ENCODE assay signal across 13 cellular contexts in the genomic region with DNA sequence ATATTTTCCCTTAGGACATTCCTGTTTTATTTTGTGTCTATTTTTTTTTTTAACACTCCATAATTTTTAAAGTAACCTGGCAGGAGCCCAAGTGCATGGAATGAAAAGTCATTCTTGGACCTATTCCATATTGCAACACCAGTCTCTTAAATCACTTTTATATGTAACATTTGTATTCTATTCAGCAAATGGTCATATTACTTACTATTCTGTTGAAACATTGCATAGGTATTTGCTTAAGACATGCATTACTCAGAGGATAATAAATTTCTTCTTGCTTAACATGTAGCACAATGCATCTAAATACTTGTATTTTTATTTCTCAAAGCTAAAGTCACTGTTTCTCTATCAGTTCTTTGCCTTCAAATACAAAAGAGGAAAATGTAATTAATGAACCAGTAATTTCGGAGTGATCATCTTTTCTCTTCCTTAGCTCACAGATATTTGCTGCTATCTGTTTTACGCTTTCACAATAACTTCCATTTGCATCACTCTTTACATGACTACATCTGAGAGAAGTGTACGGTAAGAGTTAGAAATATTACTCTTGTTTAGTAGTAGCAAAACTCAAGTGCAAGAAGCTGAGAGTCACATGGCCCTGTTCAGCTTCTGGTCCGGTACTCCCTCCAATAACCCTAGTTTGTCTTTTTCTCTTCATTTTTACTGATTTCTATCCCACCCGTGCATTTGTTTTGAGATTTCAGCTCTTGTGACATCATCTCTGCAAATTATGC.
DNase-seq lines count a peak whose midpoint lies in the region; TF ChIP-seq lines count a peak whose summit lies in the region.
"Had no signal": no experiment of that assay in that cellular context is flagged by ENCODE, and none has a peak within 500 bp of the region (broad histone marks: within the 10 kb centered on the region; RNA-seq: fewer than 3 reads in every experiment).

No MANE protein-coding gene starts in this region.

- H3K9me3 Mint-ChIP-seq in activated naive CD4-positive, alpha-beta T cell treated with anti-CD3 and anti-CD28 coated beads, Interleukin-2, amount 10 ng/mL, durations not matched to agents 7 days and 5 days = no peaks in the 10 kb centered on the region

- no peak overlapping the region for H3K27ac ChIP-seq in RWPE1
- H3K27ac ChIP-seq in ovary = no peak overlapping the region
- no peak overlapping the region for H3K27ac ChIP-seq in Peyer's patch
- H3K27ac ChIP-seq: stomach had no signal

- intact Hi-C loops in ovary (cut with DNase I) = no loop called here

- no peaks in the 10 kb centered on the region for H3K36me3 Mint-ChIP-seq in activated naive CD4-positive, alpha-beta T cell treated with anti-CD3 and anti-CD28 coated beads, Interleukin-2, amount 10 ng/mL, durations not matched to agents 7 days and 5 days
- H3K36me3 Mint-ChIP-seq: activated CD4-positive, alpha-beta memory T cell treated with anti-CD3 and anti-CD28 coated beads for 36 hours had no signal

- TF ChIP-seq POLR2A in ovary (IDR thresholded peaks at IDR 0.05) (no peak), Peyer's patch (IDR thresholded peaks at IDR 0.05) (no peak)

- POLR2A ChIA-PET in RWPE1 (lab: Yijun Ruan, JAX; ENCODE audit: low non-redundant PET) = no interaction called here

- H3K4me3 ChIP-seq in epithelial cell of proximal tubule (ENCODE audit: low read depth, low read length) (no peak overlapping the region), ovary (peak overlapping the region; percentile 16), Peyer's patch (no peak overlapping the region)
- H3K4me3 ChIP-seq: stomach had no signal

- WGBS in ovary, 3 donors = 60 to 79% (median 78%) methylated on average over 5 of the region's 5 CpGs

- no peak overlapping the region for H3K4me3 Mint-ChIP-seq in activated naive CD4-positive, alpha-beta T cell treated with anti-CD3 and anti-CD28 coated beads, Interleukin-2, amount 10 ng/mL, durations not matched to agents 7 days and 5 days
- H3K4me3 Mint-ChIP-seq: activated CD4-positive, alpha-beta memory T cell treated with anti-CD3 and anti-CD28 coated beads for 36 hours had no signal

- H3K27me3 Mint-ChIP-seq in activated naive CD4-positive, alpha-beta T cell treated with anti-CD3 and anti-CD28 coated beads, Interleukin-2, amount 10 ng/mL, durations not matched to agents 7 days and 5 days = no peaks in the 10 kb centered on the region
- H3K27me3 Mint-ChIP-seq: activated CD4-positive, alpha-beta memory T cell treated with anti-CD3 and anti-CD28 coated beads for 36 hours had no signal

- H3K9me3 ChIP-seq in ovary = no peaks in the 10 kb centered on the region
- H3K9me3 ChIP-seq in Peyer's patch = peaks cover 0 to 4% (median 0%) of the 10 kb centered on the region in 4 donors
- H3K9me3 ChIP-seq: stomach had no signal

- H3K36me3 ChIP-seq in ovary (no peaks in the 10 kb centered on the region), Peyer's patch (no peaks in the 10 kb centered on the region)
- H3K36me3 ChIP-seq: stomach had no signal

- H3K4me1 Mint-ChIP-seq in activated naive CD4-positive, alpha-beta T cell treated with anti-CD3 and anti-CD28 coated beads, Interleukin-2, amount 10 ng/mL, durations not matched to agents 7 days and 5 days = no peaks in the 10 kb centered on the region

- TF ChIP-seq EP300 in ovary (IDR thresholded peaks at IDR 0.05) = no peak

- CTCF ChIA-PET in RWPE1 (lab: Yijun Ruan, JAX) = no interaction called here
- CTCF ChIA-PET in activated naive CD4-positive, alpha-beta T cell treated with anti-CD3 and anti-CD28 coated beads, Interleukin-2, amount 10 ng/mL, durations not matched to agents 7 days and 5 days (lab: Charles Lee) = no interaction called here

- no peaks in the 10 kb centered on the region for H3K27me3 ChIP-seq in ovary
- no peaks in the 10 kb centered on the region for H3K27me3 ChIP-seq in Peyer's patch
- H3K27me3 ChIP-seq: stomach had no signal

- DNase-seq in EL (peak; percentile 91), RWPE1 (ENCODE audit: low spot score) (peak; percentile 68), epithelial cell of proximal tubule (ENCODE audit: low read depth) (peak; percentile 43), ovary (peak in 3 of 5 donors; percentile 17 to 65 (median 42)), Peyer's patch (no peak), NCI-H187 (lab: John Stamatoyannopoulos, UW) (no peak), T-helper 1 cell (no peak)
- DNase-seq in activated naive CD4-positive, alpha-beta T cell treated with anti-CD3 and anti-CD28 coated beads, Interleukin-2, amount 10 ng/mL, durations not matched to agents 7 days and 5 days = no peak
- DNase-seq: activated CD4-positive, alpha-beta memory T cell treated with anti-CD3 and anti-CD28 coated beads for 36 hours; NCI-H2227 treated with DMSO at 0.1 percent for 48 hours; stimulated activated CD4-positive, alpha-beta T cell treated with anti-CD3 and anti-CD28 coated beads, Interleukin-1b, Interleukin-23, amount 100 ng/mL, for 48 hours; stomach; SW 1271 had no signal

- H3K4me1 ChIP-seq in ovary (ENCODE audit: insufficient read depth) = no peaks in the 10 kb centered on the region
- no peaks in the 10 kb centered on the region for H3K4me1 ChIP-seq in Peyer's patch
- H3K4me1 ChIP-seq: stomach had no signal

- TF ChIP-seq CTCF in RWPE1 (conservative IDR thresholded peaks at IDR 0.05; ENCODE audit: low read depth) (no peak), epithelial cell of proximal tubule (conservative IDR thresholded peaks at IDR 0.05; ENCODE audit: low read depth, low read length) (no peak), ovary (IDR thresholded peaks at IDR 0.05) (no peak), Peyer's patch (IDR thresholded peaks at IDR 0.05) (no peak)

- no peak overlapping the region for H3K27ac Mint-ChIP-seq in activated naive CD4-positive, alpha-beta T cell treated with anti-CD3 and anti-CD28 coated beads, Interleukin-2, amount 10 ng/mL, durations not matched to agents 7 days and 5 days
- H3K27ac Mint-ChIP-seq: activated CD4-positive, alpha-beta memory T cell treated with anti-CD3 and anti-CD28 coated beads for 36 hours had no signal

Comparison
In these comparisons a context has a peak if more than half of its experiments do, and no peak if none do; other contexts are left out.
1. DNase-seq: peak in EL (single experiment), RWPE1 (single experiment), epithelial cell of proximal tubule (single experiment) and ovary (3 of 5); none in Peyer's patch (0 of 3), NCI-H187 (0 of 2), T-helper 1 cell (0 of 5) and activated naive CD4-positive, alpha-beta T cell treated with anti-CD3 and anti-CD28 coated beads, Interleukin-2, amount 10 ng/mL, durations not matched to agents 7 days and 5 days (single experiment).